ENCODE assay signal across 8 cellular contexts in genomic region chr2:218291934-218292699, GRCh38. TPM values are rescaled to one million over a fixed set of nuclear protein-coding genes. Genes with fewer than 3 reads are reported as not detected.
DNase-seq lines count a peak whose midpoint lies in the region; ATAC-seq, FAIRE-seq and TF ChIP-seq lines count a peak whose summit lies in the region.

TMBIM1 (minus strand) TSS chr2:218292503; CDS start chr2:218282141, 10,362 bp downstream.

- intact Hi-C loops in cardiac septum (cut with DNase I) (loop anchor here (5.0 to 10.0 kb wide), 2 partner anchors 275 to 353 kb away; partner anchors contain the start of genes CNOT9 and USP37), posterior vena cava (cut with DNase I) (loop anchor here (5.0 to 10.0 kb wide), 2 partner anchors 103 to 105 kb away; partner anchors contain the start of gene CTDSP1 (in 2 of the 2)), upper lobe of right lung (cut with DNase I) (loop anchor here (10.0 kb wide), 1 partner anchor 103 kb away; the partner anchor contains the start of gene CTDSP1)

- H3K4me2 ChIP-seq in BLaER1: peak within 1 kb of the TSS; percentile 85

- H3K4me1 ChIP-seq in BLaER1 (peaks cover 49% of the 10 kb centered on the region), upper lobe of right lung (peaks cover 73% of the 10 kb centered on the region)

- H3K9me3 ChIP-seq in BLaER1: no peaks in the 10 kb centered on the region
- no peaks in the 10 kb centered on the region for H3K9me3 ChIP-seq in upper lobe of right lung

- DNase-seq in GM19239 (ENCODE audit: insufficient read length, low spot score) (peak; percentile 74), SKM-1 treated with dmso at 0.1 percent for 144 hours (lab: John Stamatoyannopoulos, UW; ENCODE audit: unreplicated experiment) (peak; percentile 74), cardiac septum (ENCODE audit: low spot score) (peak; percentile 91), posterior vena cava (ENCODE audit: low spot score) (peak; percentile 96), upper lobe of right lung (peak; percentile 93)
- DNase-seq in activated naive CD8-positive, alpha-beta T cell treated with anti-CD3 and anti-CD28 coated beads, Interleukin-2, amount 50 U/mL, for 16 hours (ENCODE audit: low read depth, low spot score): peak; percentile 54

- H3K9ac ChIP-seq in BLaER1: peak within 1 kb of the TSS; percentile 70

- FAIRE-seq in GM19239 (lab: Jason Lieb, UNC): no peak

- peak within 1 kb of the TSS; percentile 68 for H3K4me3 ChIP-seq in BLaER1
- peak within 1 kb of the TSS; percentile 89 for H3K4me3 ChIP-seq in upper lobe of right lung

- H4K20me1 ChIP-seq in BLaER1: no peaks in the 10 kb centered on the region

- peak; percentile 81 for TF ChIP-seq CTCF in upper lobe of right lung (IDR thresholded peaks at IDR 0.05)

- ATAC-seq in HG03432 (IDR thresholded peaks at IDR 0.05; ENCODE audit: unreplicated experiment): peak; percentile 73
- peak; percentile 93 for ATAC-seq in upper lobe of right lung

- peak within 1 kb of the TSS; percentile 54 for H3K27ac ChIP-seq in BLaER1
- peak within 1 kb of the TSS; percentile 98 for H3K27ac ChIP-seq in upper lobe of right lung

- no peaks in the 10 kb centered on the region for H3K36me3 ChIP-seq in BLaER1
- H3K36me3 ChIP-seq in upper lobe of right lung: no peaks in the 10 kb centered on the region

- H3K27me3 ChIP-seq in BLaER1: no peaks in the 10 kb centered on the region
- no peaks in the 10 kb centered on the region for H3K27me3 ChIP-seq in upper lobe of right lung

RNA-seq across cellular contexts. Expression of gene TMBIM1, which starts in this region (rescaled TPM):
- 143 TPM for total RNA-seq in cardiac septum
- total RNA-seq in posterior vena cava: 100 to 1,000 TPM; 191 to 195 TPM
- 281 TPM for total RNA-seq in upper lobe of right lung

Comparison
In these comparisons a context has a peak if more than half of its experiments do, and no peak if none do; other contexts are left out.
1. Peak in every context shown above with its lines: DNase-seq, ATAC-seq, H3K4me3 ChIP-seq and H3K27ac ChIP-seq.